Comparison of ENCODE assay signal across 8 cellular contexts in the genomic region with DNA sequence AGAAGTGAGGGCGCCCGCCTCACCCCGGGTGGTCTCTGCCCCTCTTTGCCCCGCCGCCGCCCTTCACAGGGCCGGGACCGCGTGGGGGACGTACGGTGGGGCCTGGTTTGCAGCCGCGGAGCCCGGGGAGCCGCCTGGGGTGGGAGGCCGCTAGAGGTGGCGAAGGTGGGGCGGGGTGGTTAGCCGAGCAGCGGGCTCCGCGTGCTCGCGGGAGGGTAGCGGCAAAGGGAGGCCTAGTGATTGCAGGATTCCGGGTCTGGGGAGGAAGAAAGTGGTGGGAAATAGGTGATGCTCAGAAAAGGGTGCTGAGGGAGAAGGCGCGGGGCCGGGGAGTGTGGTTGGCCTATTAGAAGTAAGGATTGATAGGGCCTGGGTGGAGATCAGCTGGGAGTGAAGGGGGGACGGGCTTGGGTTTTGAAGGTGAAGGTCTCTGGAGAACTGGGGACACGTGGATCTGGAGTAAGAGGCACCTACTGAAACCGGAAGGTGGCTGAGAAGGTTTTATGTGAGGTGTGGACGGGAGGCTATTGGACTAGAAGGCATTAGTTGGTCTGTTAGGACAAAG. TPM values are rescaled to one million over a fixed set of nuclear protein-coding genes. Genes with fewer than 3 reads are reported as not detected.
DNase-seq lines count a peak whose midpoint lies in the region; ATAC-seq and TF ChIP-seq lines count a peak whose summit lies in the region.

No MANE protein-coding gene starts in this region.

- H3K4me1 Mint-ChIP-seq in activated CD8-positive, alpha-beta memory T cell treated with anti-CD3 and anti-CD28 coated beads, Interleukin-2, amount 10 ng/mL, durations not matched to agents 7 days and 5 days: peaks cover 39% of the 10 kb centered on the region

- peaks cover 44% of the 10 kb centered on the region for H3K79me2 ChIP-seq in neural cell (replicated peaks; ENCODE audit: insufficient read depth, low read length)

- H3K36me3 ChIP-seq in neural cell (ENCODE audit: insufficient read depth, low read length): no peaks in the 10 kb centered on the region

- H3K4me3 Mint-ChIP-seq in activated CD8-positive, alpha-beta memory T cell treated with anti-CD3 and anti-CD28 coated beads, Interleukin-2, amount 10 ng/mL, durations not matched to agents 7 days and 5 days: peak overlapping the region; percentile 96

- no peaks in the 10 kb centered on the region for H3F3A ChIP-seq in neural cell (ENCODE audit: insufficient read depth, low read length, poor library complexity, severe bottlenecking)

- H3K9me3 ChIP-seq in neural cell (ENCODE audit: low read length): no peaks in the 10 kb centered on the region

- no peak for TF ChIP-seq EP300 in neural cell (conservative IDR thresholded peaks at IDR 0.05; ENCODE audit: poor library complexity, severe bottlenecking)

- DNase-seq in NCI-H2081 (lab: John Stamatoyannopoulos, UW) (peak; percentile 20 to 48), NCI-H2081 treated with DMSO at 0.1 percent for 48 hours (lab: John Stamatoyannopoulos, UW) (no peak), NCI-H226 (peak; percentile 2), epithelial cell of prostate (ENCODE audit: low read depth, low spot score) (no peak), substantia nigra (lab: John Stamatoyannopoulos, UW) (peak in 19 of 49 donors; percentile 10 to 70 (median 50))
- peak; percentile 65 for DNase-seq in activated CD8-positive, alpha-beta memory T cell treated with anti-CD3 and anti-CD28 coated beads, Interleukin-2, amount 10 ng/mL, durations not matched to agents 7 days and 5 days

- H4K20me1 ChIP-seq in neural cell (ENCODE audit: insufficient read depth): no peaks in the 10 kb centered on the region

- peak overlapping the region; percentile 49 for H2AFZ ChIP-seq in neural cell (ENCODE audit: low read depth, low read length)

- no peaks in the 10 kb centered on the region for H3K27me3 ChIP-seq in neural cell (ENCODE audit: insufficient read depth, low read depth, low read length)

- H3K9me2 ChIP-seq in neural cell (ENCODE audit: insufficient read depth, low read length): no peaks in the 10 kb centered on the region

- H3K9ac ChIP-seq in neural cell (ENCODE audit: low read length): peak overlapping the region; percentile 80

- peak; percentile 5 for ATAC-seq in HG02884 (IDR thresholded peaks at IDR 0.05; ENCODE audit: unreplicated experiment)
- ATAC-seq in activated CD8-positive, alpha-beta memory T cell treated with anti-CD3 and anti-CD28 coated beads, Interleukin-2, amount 10 ng/mL, durations not matched to agents 7 days and 5 days: peak; percentile 13

- TF ChIP-seq CTCF in neural cell (IDR thresholded peaks at IDR 0.05; ENCODE audit: poor library complexity, severe bottlenecking): no peak

- H3K4me2 ChIP-seq in neural cell (ENCODE audit: low read length): peak overlapping the region; percentile 56

- peaks cover 12% of the 10 kb centered on the region for H3K27me3 Mint-ChIP-seq in activated CD8-positive, alpha-beta memory T cell treated with anti-CD3 and anti-CD28 coated beads, Interleukin-2, amount 10 ng/mL, durations not matched to agents 7 days and 5 days

- CTCF ChIA-PET in activated CD8-positive, alpha-beta memory T cell treated with anti-CD3 and anti-CD28 coated beads, Interleukin-2, amount 10 ng/mL, durations not matched to agents 7 days and 5 days (lab: Charles Lee): no interaction called here

- TF ChIP-seq RAD21 in neural cell (conservative IDR thresholded peaks at IDR 0.05): no peak

- H3K27ac Mint-ChIP-seq in activated CD8-positive, alpha-beta memory T cell treated with anti-CD3 and anti-CD28 coated beads, Interleukin-2, amount 10 ng/mL, durations not matched to agents 7 days and 5 days: peak overlapping the region; percentile 95

- peaks cover 18% of the 10 kb centered on the region for H3K36me3 Mint-ChIP-seq in activated CD8-positive, alpha-beta memory T cell treated with anti-CD3 and anti-CD28 coated beads, Interleukin-2, amount 10 ng/mL, durations not matched to agents 7 days and 5 days

- H3K9me3 Mint-ChIP-seq in activated CD8-positive, alpha-beta memory T cell treated with anti-CD3 and anti-CD28 coated beads, Interleukin-2, amount 10 ng/mL, durations not matched to agents 7 days and 5 days (ENCODE audit: low read depth): no peaks in the 10 kb centered on the region

- H3K27ac ChIP-seq in epithelial cell of prostate (peak overlapping the region; percentile 71), neural cell (ENCODE audit: low read length) (peak overlapping the region; percentile 74), substantia nigra (ENCODE audit: low read depth, low read length, poor library complexity, severe bottlenecking) (peak overlapping the region; percentile 82)

- H3K4me3 ChIP-seq in neural cell (ENCODE audit: low read length): peak overlapping the region; percentile 79

TF ChIP-seq in neural cell, 6 proteins besides CTCF, POLR2A, EP300 and RAD21:
- TF ChIP-seq MXI1 (conservative IDR thresholded peaks at IDR 0.05; ENCODE audit: poor library complexity, severe bottlenecking) (no peak), TAF1 (IDR thresholded peaks at IDR 0.05; ENCODE audit: low read depth) (no peak), EZH2 (IDR thresholded peaks at IDR 0.05; ENCODE audit: borderline replicate concordance, insufficient read depth, low read length, poor library complexity, severe bottlenecking) (no peak), POLR2AphosphoS5 (IDR thresholded peaks at IDR 0.05) (no peak), SMC3 (conservative IDR thresholded peaks at IDR 0.05; ENCODE audit: poor library complexity) (no peak)
- TF ChIP-seq, protein P1, sequence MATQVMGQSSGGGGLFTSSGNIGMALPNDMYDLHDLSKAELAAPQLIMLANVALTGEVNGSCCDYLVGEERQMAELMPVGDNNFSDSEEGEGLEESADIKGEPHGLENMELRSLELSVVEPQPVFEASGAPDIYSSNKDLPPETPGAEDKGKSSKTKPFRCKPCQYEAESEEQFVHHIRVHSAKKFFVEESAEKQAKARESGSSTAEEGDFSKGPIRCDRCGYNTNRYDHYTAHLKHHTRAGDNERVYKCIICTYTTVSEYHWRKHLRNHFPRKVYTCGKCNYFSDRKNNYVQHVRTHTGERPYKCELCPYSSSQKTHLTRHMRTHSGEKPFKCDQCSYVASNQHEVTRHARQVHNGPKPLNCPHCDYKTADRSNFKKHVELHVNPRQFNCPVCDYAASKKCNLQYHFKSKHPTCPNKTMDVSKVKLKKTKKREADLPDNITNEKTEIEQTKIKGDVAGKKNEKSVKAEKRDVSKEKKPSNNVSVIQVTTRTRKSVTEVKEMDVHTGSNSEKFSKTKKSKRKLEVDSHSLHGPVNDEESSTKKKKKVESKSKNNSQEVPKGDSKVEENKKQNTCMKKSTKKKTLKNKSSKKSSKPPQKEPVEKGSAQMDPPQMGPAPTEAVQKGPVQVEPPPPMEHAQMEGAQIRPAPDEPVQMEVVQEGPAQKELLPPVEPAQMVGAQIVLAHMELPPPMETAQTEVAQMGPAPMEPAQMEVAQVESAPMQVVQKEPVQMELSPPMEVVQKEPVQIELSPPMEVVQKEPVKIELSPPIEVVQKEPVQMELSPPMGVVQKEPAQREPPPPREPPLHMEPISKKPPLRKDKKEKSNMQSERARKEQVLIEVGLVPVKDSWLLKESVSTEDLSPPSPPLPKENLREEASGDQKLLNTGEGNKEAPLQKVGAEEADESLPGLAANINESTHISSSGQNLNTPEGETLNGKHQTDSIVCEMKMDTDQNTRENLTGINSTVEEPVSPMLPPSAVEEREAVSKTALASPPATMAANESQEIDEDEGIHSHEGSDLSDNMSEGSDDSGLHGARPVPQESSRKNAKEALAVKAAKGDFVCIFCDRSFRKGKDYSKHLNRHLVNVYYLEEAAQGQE (IDR thresholded peaks at IDR 0.05; ENCODE audit: borderline replicate concordance): peak; percentile 19

RNA-seq across cellular contexts. Expression of a gene that starts 0.6 kb away (rescaled TPM):
- 10 to 100 TPM; 56.9 to 57.0 TPM for total RNA-seq in activated CD8-positive, alpha-beta memory T cell treated with anti-CD3 and anti-CD28 coated beads, Interleukin-2, amount 10 ng/mL, durations not matched to agents 7 days and 5 days
- 91.2 and 110 TPM in 2 replicates for polyA plus RNA-seq in neural cell
- polyA minus RNA-seq in neural cell: 141 and 156 TPM in 2 replicates

Comparison
In these comparisons a context has a peak if more than half of its experiments do, and no peak if none do; other contexts are left out.
1. DNase-seq: peak in NCI-H2081 (2 of 2), NCI-H226 (single experiment) and activated CD8-positive, alpha-beta memory T cell treated with anti-CD3 and anti-CD28 coated beads, Interleukin-2, amount 10 ng/mL, durations not matched to agents 7 days and 5 days (single experiment); none in NCI-H2081 treated with DMSO at 0.1 percent for 48 hours (single experiment) and epithelial cell of prostate (single experiment).
2. Peak in every context shown above with its lines, with median percentiles within 50 percentile points of each other: H3K27ac ChIP-seq.